8 cellular contexts compared by ENCODE assay signal in genomic region chr17:19338031-19338990, GRCh38. TPM values are rescaled to one million over a fixed set of nuclear protein-coding genes. Genes with fewer than 3 reads are reported as not detected.
DNase-seq lines count a peak whose midpoint lies in the region; ATAC-seq and TF ChIP-seq lines count a peak whose summit lies in the region.

No MANE protein-coding gene starts in this region.

- no peaks in the 10 kb centered on the region for H3K4me1 ChIP-seq in MM.1S (ENCODE audit: low read length)
- no peaks in the 10 kb centered on the region for H3K4me1 ChIP-seq in mucosa of descending colon (ENCODE audit: low read depth)
- peaks cover 11 to 13% of the 10 kb centered on the region in 2 donors for H3K4me1 ChIP-seq in neuronal stem cell (ENCODE audit: control insufficient read depth in 2 of 2, insufficient read depth in 1 of 2, low read depth in 1 of 2, low read length in 2 of 2)

- H3K27ac ChIP-seq in MM.1S (ENCODE audit: low read length) (no peak overlapping the region), coronary artery (peak overlapping the region in 1 of 2 donors; percentile 6), neuronal stem cell (replicated peaks; ENCODE audit: low read length) (no peak overlapping the region)

- peak; percentile 62 for TF ChIP-seq CTCF in MM.1S (IDR thresholded peaks at IDR 0.05; ENCODE audit: low read length)
- TF ChIP-seq CTCF in coronary artery (IDR thresholded peaks at IDR 0.05): peak; percentile 36
- TF ChIP-seq CTCF in mucosa of descending colon (IDR thresholded peaks at IDR 0.05): peak; percentile 67

- H3K4me2 ChIP-seq in MM.1S (ENCODE audit: low read depth, low read length): no peak overlapping the region
- no peak overlapping the region for H3K4me2 ChIP-seq in neuronal stem cell (ENCODE audit: insufficient read depth, low read length, poor library complexity, severe bottlenecking)

- no peak overlapping the region for H3K18ac ChIP-seq in neuronal stem cell (ENCODE audit: low read length)

- H3K4ac ChIP-seq in neuronal stem cell (ENCODE audit: low read length): no peak overlapping the region

- H3K9me2 ChIP-seq in MM.1S (replicated peaks; ENCODE audit: insufficient read depth, low read length): no peaks in the 10 kb centered on the region

- H3K27me3 ChIP-seq in MM.1S (replicated peaks; ENCODE audit: insufficient read depth, low read length) (no peaks in the 10 kb centered on the region), neuronal stem cell (ENCODE audit: control insufficient read depth in 3 of 3, insufficient read depth in 3 of 3, low read depth in 1 of 3, low read length in 3 of 3) (no peaks in the 10 kb centered on the region)

- no peak overlapping the region for H2BK15ac ChIP-seq in neuronal stem cell (ENCODE audit: low read length)

- ATAC-seq in Right ventricle myocardium inferior (peak; percentile 54), mucosa of descending colon (peak; percentile 84)

- H2AFZ ChIP-seq in MM.1S (ENCODE audit: low read length) (no peak overlapping the region), neuronal stem cell (ENCODE audit: low read length) (no peak overlapping the region)

- DNase-seq in Right ventricle myocardium inferior (ENCODE audit: missing footprints): peak; percentile 72
- no peak for DNase-seq in cardiac septum (ENCODE audit: low spot score)
- DNase-seq in MM.1S: peak; percentile 68
- DNase-seq in activated CD4-positive, alpha-beta T cell treated with anti-CD3 and anti-CD28 coated beads for 48 hours: peak; percentile 75
- no peak for DNase-seq in coronary artery (ENCODE audit: low spot score)
- DNase-seq in mucosa of descending colon: peak in 2 of 3 donors; percentile 77 to 83
- peak; percentile 29 for DNase-seq in stimulated activated naive CD4-positive, alpha-beta T cell treated with Interleukin-2 at 50 U/mL for 16 hours (lab: John Stamatoyannopoulos, UW)
- no peak for DNase-seq in neuronal stem cell (ENCODE audit: low spot score)

- no peaks in the 10 kb centered on the region for H3K79me1 ChIP-seq in neuronal stem cell (ENCODE audit: low read depth, low read length)

- no peaks in the 10 kb centered on the region for H3K9me3 ChIP-seq in MM.1S (replicated peaks; ENCODE audit: insufficient read depth, low read length)
- H3K9me3 ChIP-seq in mucosa of descending colon: no peaks in the 10 kb centered on the region
- H3K9me3 ChIP-seq in neuronal stem cell (replicated peaks in 1 of 2; ENCODE audit: control insufficient read depth in 2 of 2, insufficient read depth in 1 of 2, low read depth in 1 of 2, low read length in 2 of 2): no peaks in the 10 kb centered on the region

- H3K23ac ChIP-seq in neuronal stem cell (ENCODE audit: low read depth, low read length, poor library complexity): no peak overlapping the region

- intact Hi-C loops in Right ventricle myocardium inferior (cut with DNase I): no loop called here
- intact Hi-C loops in cardiac septum (cut with DNase I): no loop called here
- intact Hi-C loops in mucosa of descending colon (cut with DNase I, micrococcal nuclease): no loop called here

- H3F3A ChIP-seq in MM.1S (ENCODE audit: insufficient read depth, low read length): no peaks in the 10 kb centered on the region

- WGBS in neuronal stem cell (ENCODE audit: extremely low coverage in 2 of 2, insufficient read length in 2 of 2, insufficient replicate concordance in 1 of 2), 2 donors: no CpG with 5 or more reads among the region's 7 CpGs

- no peak overlapping the region for H3K14ac ChIP-seq in neuronal stem cell (ENCODE audit: low read length)

- no peak overlapping the region for H2BK5ac ChIP-seq in neuronal stem cell (ENCODE audit: low read length)

- H2BK12ac ChIP-seq in neuronal stem cell (ENCODE audit: low read length): no peak overlapping the region

- no peaks in the 10 kb centered on the region for H4K20me1 ChIP-seq in MM.1S (ENCODE audit: insufficient read depth, low read length)

- H3K9ac ChIP-seq in MM.1S (ENCODE audit: low read length): no peak overlapping the region
- H3K9ac ChIP-seq in neuronal stem cell (ENCODE audit: low read depth, low read length, poor library complexity): no peak overlapping the region

- H3K4me3 ChIP-seq in MM.1S (ENCODE audit: low read length): no peak overlapping the region
- no peak overlapping the region for H3K4me3 ChIP-seq in coronary artery
- no peak overlapping the region for H3K4me3 ChIP-seq in mucosa of descending colon
- no peak overlapping the region for H3K4me3 ChIP-seq in neuronal stem cell (ENCODE audit: low read length in 2 of 2)

- H2AK5ac ChIP-seq in neuronal stem cell (ENCODE audit: low read depth, low read length): no peak overlapping the region

- no peak overlapping the region for H2BK120ac ChIP-seq in neuronal stem cell (ENCODE audit: low read depth, low read length)

- no peak overlapping the region for H4K91ac ChIP-seq in neuronal stem cell (ENCODE audit: low read depth, low read length, poor library complexity)

- no peak overlapping the region for H4K8ac ChIP-seq in neuronal stem cell (ENCODE audit: low read depth, low read length)

- no peaks in the 10 kb centered on the region for H3K36me3 ChIP-seq in MM.1S (replicated peaks; ENCODE audit: insufficient read depth, low read length)
- H3K36me3 ChIP-seq in mucosa of descending colon (ENCODE audit: low read depth): no peaks in the 10 kb centered on the region
- H3K36me3 ChIP-seq in neuronal stem cell (replicated peaks in 1 of 2; ENCODE audit: control insufficient read depth in 2 of 2, insufficient read depth in 2 of 2, low read length in 2 of 2): peaks cover 5 to 36% of the 10 kb centered on the region in 2 donors

- no peaks in the 10 kb centered on the region for H3K79me2 ChIP-seq in MM.1S (ENCODE audit: low read length)

RNA-seq across cellular contexts. Expression of gene B9D1, which starts 24.2 kb away (rescaled TPM):
- total RNA-seq in Right ventricle myocardium inferior (5.3 TPM), cardiac septum (9.7 TPM), mucosa of descending colon (10 to 100 TPM in 2 of 3 donors, 1 to 10 TPM in 1; 5.1 to 11.8 (median 10.7) TPM)
- 22.2 TPM for polyA plus RNA-seq in neuronal stem cell (2013, experiment 1 of 2)
- polyA plus RNA-seq in neuronal stem cell (2013, experiment 2 of 2): 23.4 TPM

RNA-seq across cellular contexts. Expression of gene MAPK7, which starts 40.0 kb away (rescaled TPM):
- total RNA-seq in Right ventricle myocardium inferior: 13.0 TPM
- 17.5 TPM for total RNA-seq in cardiac septum
- total RNA-seq in mucosa of descending colon: 10 to 100 TPM; 36.9 to 48.6 (median 47.5) TPM
- 21.1 TPM for polyA plus RNA-seq in neuronal stem cell (2013, experiment 1 of 2)
- polyA plus RNA-seq in neuronal stem cell (2013, experiment 2 of 2): 21.3 TPM

RNA-seq across cellular contexts. Expression of gene MFAP4, which starts 48.7 kb away (rescaled TPM):
- total RNA-seq in Right ventricle myocardium inferior (53.5 TPM), cardiac septum (46.2 TPM), mucosa of descending colon (100 to 1,000 TPM in 1 of 3 donors, 10 to 100 TPM in 2; 19.0 to 127 (median 44.2) TPM)
- polyA plus RNA-seq in neuronal stem cell (2013, experiment 1 of 2): 0.18 TPM
- polyA plus RNA-seq in neuronal stem cell (2013, experiment 2 of 2): 0.07 TPM

Comparison
In these comparisons a context has a peak if more than half of its experiments do, and no peak if none do; other contexts are left out.
1. DNase-seq: peak in Right ventricle myocardium inferior (single experiment), MM.1S (single experiment), activated CD4-positive, alpha-beta T cell treated with anti-CD3 and anti-CD28 coated beads for 48 hours (single experiment), mucosa of descending colon (2 of 3) and stimulated activated naive CD4-positive, alpha-beta T cell treated with Interleukin-2 at 50 U/mL for 16 hours (single experiment); none in cardiac septum (single experiment), coronary artery (single experiment) and neuronal stem cell (single experiment).
2. Peak in every context shown above with its lines, with median percentiles within 50 percentile points of each other: CTCF ChIP-seq.